In genomic region chr20:17579369-17580039, GRCh38 we compare ENCODE assay signal across 1 cellular context.
TF ChIP-seq lines count a peak whose summit lies in the region.

No MANE protein-coding gene starts in this region.

TF ChIP-seq in WTC11, 78 proteins besides CTCF, POLR2A, EP300 and RAD21:
- no peak for TF ChIP-seq NFYB (CRISPR knock-in tag; conservative IDR thresholded peaks at IDR 0.05; ENCODE audit: low read depth)
- TF ChIP-seq ZNF121 (CRISPR knock-in tag; IDR thresholded peaks at IDR 0.05) = peak; percentile 53; the same call in 1 of the 2 replicates
TF ChIP-seq in WTC11: peak in this region for 1.
